Comparison of ENCODE assay signal across 2 cellular contexts in the genomic region with DNA sequence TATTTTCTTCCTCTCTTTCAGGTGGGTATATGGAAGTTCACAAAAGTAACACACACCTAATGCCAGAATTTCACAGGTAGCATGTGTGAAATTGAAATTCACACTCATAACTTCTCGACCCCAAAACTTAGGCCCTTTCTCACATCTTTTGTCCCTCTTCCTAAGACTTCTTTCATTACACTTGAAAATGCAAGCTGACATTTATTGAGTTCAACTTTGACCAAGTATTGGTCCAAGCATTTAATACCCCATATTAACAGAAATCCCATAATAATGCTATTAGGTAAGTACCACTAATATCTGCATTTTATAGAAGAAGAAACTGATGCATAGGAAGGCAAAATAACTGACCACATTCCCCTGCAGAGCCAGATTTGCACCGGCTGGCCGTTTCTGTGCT.
TF ChIP-seq lines count a peak whose summit lies in the region.

No MANE protein-coding gene starts in this region.

TF ChIP-seq in GM23338, 12 proteins besides CTCF, POLR2A, EP300 and RAD21:
- TF ChIP-seq, protein P1, sequence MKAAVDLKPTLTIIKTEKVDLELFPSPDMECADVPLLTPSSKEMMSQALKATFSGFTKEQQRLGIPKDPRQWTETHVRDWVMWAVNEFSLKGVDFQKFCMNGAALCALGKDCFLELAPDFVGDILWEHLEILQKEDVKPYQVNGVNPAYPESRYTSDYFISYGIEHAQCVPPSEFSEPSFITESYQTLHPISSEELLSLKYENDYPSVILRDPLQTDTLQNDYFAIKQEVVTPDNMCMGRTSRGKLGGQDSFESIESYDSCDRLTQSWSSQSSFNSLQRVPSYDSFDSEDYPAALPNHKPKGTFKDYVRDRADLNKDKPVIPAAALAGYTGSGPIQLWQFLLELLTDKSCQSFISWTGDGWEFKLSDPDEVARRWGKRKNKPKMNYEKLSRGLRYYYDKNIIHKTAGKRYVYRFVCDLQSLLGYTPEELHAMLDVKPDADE (IDR thresholded peaks at IDR 0.05): no peak
- TF ChIP-seq POLR2AphosphoS5 (IDR thresholded peaks at IDR 0.05; ENCODE audit: low read depth) (no peak), ZNF114 (CRISPR knock-in tag; IDR thresholded peaks at IDR 0.05) (no peak), REST (IDR thresholded peaks at IDR 0.05; ENCODE audit: unreplicated experiment) (no peak)
TF ChIP-seq in GM23338: peak in this region for 0.

TF ChIP-seq in K562, 482 proteins besides CTCF, POLR2A, EP300 and RAD21 (continued from another document):
- TF ChIP-seq HEY1 (CRISPR knock-in tag; IDR thresholded peaks at IDR 0.05; ENCODE audit: borderline replicate concordance) (no peak), HIVEP1 (CRISPR knock-in tag; IDR thresholded peaks at IDR 0.05) (no peak), CAMTA2 (CRISPR knock-in tag; conservative IDR thresholded peaks at IDR 0.05) (no peak), ZNF224 (CRISPR knock-in tag; IDR thresholded peaks at IDR 0.05) (no peak), SREBF2 (CRISPR knock-in tag; IDR thresholded peaks at IDR 0.05) (no peak), MAFG (tag; conservative IDR thresholded peaks at IDR 0.05) (peak; percentile 36), ZNF75A (CRISPR knock-in tag; IDR thresholded peaks at IDR 0.05) (no peak), C11orf30 (IDR thresholded peaks at IDR 0.05; ENCODE audit: low read depth) (peak; percentile 66; the same call in 1 of the 2 replicates)
- TF ChIP-seq, protein P2, sequence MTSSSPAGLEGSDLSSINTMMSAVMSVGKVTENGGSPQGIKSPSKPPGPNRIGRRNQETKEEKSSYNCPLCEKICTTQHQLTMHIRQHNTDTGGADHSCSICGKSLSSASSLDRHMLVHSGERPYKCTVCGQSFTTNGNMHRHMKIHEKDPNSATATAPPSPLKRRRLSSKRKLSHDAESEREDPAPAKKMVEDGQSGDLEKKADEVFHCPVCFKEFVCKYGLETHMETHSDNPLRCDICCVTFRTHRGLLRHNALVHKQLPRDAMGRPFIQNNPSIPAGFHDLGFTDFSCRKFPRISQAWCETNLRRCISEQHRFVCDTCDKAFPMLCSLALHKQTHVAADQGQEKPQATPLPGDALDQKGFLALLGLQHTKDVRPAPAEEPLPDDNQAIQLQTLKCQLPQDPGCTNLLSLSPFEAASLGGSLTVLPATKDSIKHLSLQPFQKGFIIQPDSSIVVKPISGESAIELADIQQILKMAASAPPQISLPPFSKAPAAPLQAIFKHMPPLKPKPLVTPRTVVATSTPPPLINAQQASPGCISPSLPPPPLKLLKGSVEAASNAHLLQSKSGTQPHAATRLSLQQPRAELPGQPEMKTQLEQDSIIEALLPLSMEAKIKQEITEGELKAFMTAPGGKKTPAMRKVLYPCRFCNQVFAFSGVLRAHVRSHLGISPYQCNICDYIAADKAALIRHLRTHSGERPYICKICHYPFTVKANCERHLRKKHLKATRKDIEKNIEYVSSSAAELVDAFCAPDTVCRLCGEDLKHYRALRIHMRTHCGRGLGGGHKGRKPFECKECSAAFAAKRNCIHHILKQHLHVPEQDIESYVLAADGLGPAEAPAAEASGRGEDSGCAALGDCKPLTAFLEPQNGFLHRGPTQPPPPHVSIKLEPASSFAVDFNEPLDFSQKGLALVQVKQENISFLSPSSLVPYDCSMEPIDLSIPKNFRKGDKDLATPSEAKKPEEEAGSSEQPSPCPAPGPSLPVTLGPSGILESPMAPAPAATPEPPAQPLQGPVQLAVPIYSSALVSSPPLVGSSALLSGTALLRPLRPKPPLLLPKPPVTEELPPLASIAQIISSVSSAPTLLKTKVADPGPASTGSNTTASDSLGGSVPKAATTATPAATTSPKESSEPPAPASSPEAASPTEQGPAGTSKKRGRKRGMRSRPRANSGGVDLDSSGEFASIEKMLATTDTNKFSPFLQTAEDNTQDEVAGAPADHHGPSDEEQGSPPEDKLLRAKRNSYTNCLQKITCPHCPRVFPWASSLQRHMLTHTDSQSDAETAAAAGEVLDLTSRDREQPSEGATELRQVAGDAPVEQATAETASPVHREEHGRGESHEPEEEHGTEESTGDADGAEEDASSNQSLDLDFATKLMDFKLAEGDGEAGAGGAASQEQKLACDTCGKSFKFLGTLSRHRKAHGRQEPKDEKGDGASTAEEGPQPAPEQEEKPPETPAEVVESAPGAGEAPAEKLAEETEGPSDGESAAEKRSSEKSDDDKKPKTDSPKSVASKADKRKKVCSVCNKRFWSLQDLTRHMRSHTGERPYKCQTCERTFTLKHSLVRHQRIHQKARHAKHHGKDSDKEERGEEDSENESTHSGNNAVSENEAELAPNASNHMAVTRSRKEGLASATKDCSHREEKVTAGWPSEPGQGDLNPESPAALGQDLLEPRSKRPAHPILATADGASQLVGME (CRISPR knock-in tag; IDR thresholded peaks at IDR 0.05): no peak
